Comparison of ENCODE assay signal across 9 cellular contexts in the genomic region with DNA sequence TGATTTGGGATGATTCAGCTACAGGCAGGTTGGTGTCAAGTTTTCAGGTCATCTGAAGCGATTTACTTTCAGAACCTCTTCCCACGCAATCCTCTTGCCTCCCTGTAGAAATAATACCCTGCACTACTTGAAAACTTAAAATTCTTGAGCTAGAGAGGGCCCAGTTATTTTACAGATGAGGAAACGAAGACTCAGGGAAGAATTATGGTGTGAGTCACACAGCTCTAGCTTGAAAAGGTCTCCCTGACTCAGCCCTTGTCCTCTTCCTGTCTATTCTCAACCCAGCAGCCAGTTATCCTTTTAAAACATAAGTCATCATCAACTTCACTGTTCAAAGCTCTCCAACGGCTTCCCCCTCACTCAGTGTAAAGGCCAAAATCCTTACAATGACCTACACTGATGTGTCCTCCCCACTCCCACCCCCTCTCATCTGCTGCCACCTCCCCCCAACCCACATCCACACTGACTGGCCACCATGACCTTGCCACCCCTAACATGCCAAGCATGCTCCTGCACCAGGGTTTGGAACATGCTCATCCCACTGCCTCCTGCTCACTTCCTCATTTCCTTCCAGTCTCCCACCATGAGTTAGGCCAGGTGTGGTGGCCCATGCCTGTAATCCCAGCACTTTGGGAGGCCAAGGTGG. TPM values are rescaled to one million over a fixed set of nuclear protein-coding genes. Genes with fewer than 3 reads are reported as not detected.
DNase-seq lines count a peak whose midpoint lies in the region; ATAC-seq and TF ChIP-seq lines count a peak whose summit lies in the region.
"Had no signal": no experiment of that assay in that cellular context is flagged by ENCODE, and none has a peak within 500 bp of the region (broad histone marks: within the 10 kb centered on the region; RNA-seq: fewer than 3 reads in every experiment).

No MANE protein-coding gene starts in this region.

- no peak overlapping the region for H3K4me3 ChIP-seq in lung

- ATAC-seq in lung (ENCODE audit: insufficient read depth, low FRiP score) (peak; percentile 58), HG03039 (IDR thresholded peaks at IDR 0.05; ENCODE audit: unreplicated experiment) (no peak)
- ATAC-seq: naive thymus-derived CD8-positive, alpha-beta T cell had no signal

- H3K27me3 ChIP-seq in lung (ENCODE audit: control insufficient read depth, insufficient read depth), result no peaks in the 10 kb centered on the region

- H3K9me3 ChIP-seq in lung (ENCODE audit: control insufficient read depth in 2 of 2, insufficient read depth in 1 of 2, low read length in 1 of 2), result no peaks in the 10 kb centered on the region

- peak; percentile 80 for DNase-seq in DMS53 (lab: John Stamatoyannopoulos, UW)
- DNase-seq in HT1080 (ENCODE audit: low read depth), result peak; percentile 99
- peak; percentile 90 for DNase-seq in amniotic stem cell (lab: John Stamatoyannopoulos, UW)
- no peak for DNase-seq in lung (ENCODE audit: low spot score)
- no peak for DNase-seq in cortex of kidney (lab: John Stamatoyannopoulos, UW)
- DNase-seq in NCI-H2029 treated with DMSO at 0.1 percent for 48 hours (lab: John Stamatoyannopoulos, UW), result no peak
- no peak for DNase-seq in NCI-H2081 (lab: John Stamatoyannopoulos, UW)

- H3K27ac ChIP-seq in lung (ENCODE audit: low read depth in 1 of 2, low read length in 1 of 2), result peak overlapping the region; percentile 4 to 87

- no peaks in the 10 kb centered on the region for H3K36me3 ChIP-seq in lung (ENCODE audit: control insufficient read depth in 2 of 2, insufficient read depth in 2 of 2, low read length in 2 of 2)

- no peak for TF ChIP-seq CTCF in lung (IDR thresholded peaks at IDR 0.05; ENCODE audit: control extremely low read depth, extremely low read depth)

- H3K4me1 ChIP-seq in lung (ENCODE audit: control insufficient read depth in 2 of 2, insufficient read depth in 2 of 2, low read length in 2 of 2), result peaks cover 8 to 21% of the 10 kb centered on the region in 2 donors

- WGBS in lung, 2 donors, result 55 to 56% methylated on average over 4 of the region's 4 CpGs

RNA-seq across cellular contexts. Expression of a gene that starts 3.4 kb away (rescaled TPM):
- 24.7 and 31.9 TPM in 2 replicates for total RNA-seq in HT1080 (2014; rRNA removed; shearing (Covaris generic))
- 38.7 and 50.8 TPM in 2 replicates for polyA plus RNA-seq in HT1080 (2015; cell fraction: cytosol; rRNA removed)
- 118 and 127 TPM in 2 replicates for polyA plus RNA-seq in HT1080 (2015; cell fraction: nucleus; rRNA removed)
- 10 to 100 TPM; 17.4 to 31.0 TPM for total RNA-seq in lung
- 1 to 10 TPM; 6.5 to 7.6 TPM for polyA plus RNA-seq in lung

Comparison
In these comparisons a context has a peak if more than half of its experiments do, and no peak if none do; other contexts are left out.
1. DNase-seq: peak in DMS53 (single experiment), HT1080 (single experiment) and amniotic stem cell (single experiment); none in lung (single experiment), cortex of kidney (single experiment), NCI-H2029 treated with DMSO at 0.1 percent for 48 hours (single experiment) and NCI-H2081 (0 of 2).